ENCODE assay signal across 21 cellular contexts in the genomic region with DNA sequence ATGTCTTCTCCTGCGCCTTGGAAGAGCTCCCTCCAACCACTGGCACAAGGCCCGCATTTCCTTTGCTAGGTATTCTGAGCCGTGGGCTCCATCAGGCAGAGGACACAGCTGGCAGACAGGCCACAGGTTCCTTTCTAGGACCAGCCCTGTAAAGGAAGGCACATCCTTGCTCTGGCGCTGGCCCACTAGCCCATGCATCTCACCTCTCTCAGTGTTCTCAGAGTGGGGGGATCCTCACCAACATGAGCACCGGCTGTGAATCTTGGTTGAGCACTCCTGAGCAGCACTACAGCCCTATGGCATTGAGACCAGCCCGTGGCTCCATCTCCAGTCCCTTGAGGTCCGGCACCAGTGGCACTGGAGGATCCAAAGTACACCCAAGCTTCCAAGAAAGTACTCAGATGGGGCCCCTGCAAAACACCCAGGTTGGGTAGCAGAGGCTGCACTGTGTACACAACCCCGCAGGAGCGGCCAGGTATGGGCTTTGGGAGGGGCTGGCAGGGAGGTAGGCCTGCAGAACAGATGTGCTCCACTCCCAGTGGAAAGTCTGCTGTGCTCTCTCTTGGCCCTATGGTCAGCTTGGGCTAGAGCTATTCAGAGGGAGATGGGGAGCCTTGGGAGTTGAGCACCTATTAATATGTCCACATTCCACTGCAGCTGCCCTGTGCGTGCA.
"Had no signal": no experiment of that assay in that cellular context is flagged by ENCODE, and none has a peak within 500 bp of the region (broad histone marks: within the 10 kb centered on the region; RNA-seq: fewer than 3 reads in every experiment).

No MANE protein-coding gene starts in this region.

- H3K9ac ChIP-seq: SK-N-SH had no signal

- H3K36me3 ChIP-seq: MG63 had no signal

- H3K4me2 ChIP-seq: SK-N-SH had no signal

- FAIRE-seq: RCC 7860 had no signal

- H3K27ac ChIP-seq: HL-60 had no signal

- H3K9me3 ChIP-seq: MG63, SK-N-SH had no signal

- H3K27me3 ChIP-seq: MG63 had no signal

- H3K4me3 ChIP-seq: MG63 had no signal

- DNase-seq: Karpas-422, KG1, MG63, NCI-H1092, NCI-H1105 treated with DMSO at 0.1 percent for 48 hours, NCI-H1417 treated with DMSO at 0.1 percent for 48 hours, NCI-H187, NCI-H2029, NCI-H2081 treated with DMSO at 0.1 percent for 48 hours, NCI-H2171, NCI-H226, NCI-H446, NCI-H510A, NCI-H524 treated with DMSO at 0.1 percent for 48 hours, NCI-H69, NCI-H774, RPMI8226, SHP77, SK-N-SH had no signal
